12 cellular contexts compared by ENCODE assay signal in genomic region chr7:6250364-6250833, GRCh38. TPM values are rescaled to one million over a fixed set of nuclear protein-coding genes. Genes with fewer than 3 reads are reported as not detected.
DNase-seq lines count a peak whose midpoint lies in the region; ATAC-seq and TF ChIP-seq lines count a peak whose summit lies in the region.
"Had no signal": no experiment of that assay in that cellular context is flagged by ENCODE, and none has a peak within 500 bp of the region (broad histone marks: within the 10 kb centered on the region; RNA-seq: fewer than 3 reads in every experiment).

No MANE protein-coding gene starts in this region.

- no peaks in the 10 kb centered on the region for H3K9me3 Mint-ChIP-seq in activated naive CD4-positive, alpha-beta T cell treated with anti-CD3 and anti-CD28 coated beads, Interleukin-2, amount 50 U/mL, for 72 hours
- H3K9me3 Mint-ChIP-seq in activated naive CD4-positive, alpha-beta T cell treated with anti-CD3 and anti-CD28 coated beads, Interleukin-2, amount 10 ng/mL, durations not matched to agents 7 days and 5 days = no peaks in the 10 kb centered on the region
- no peaks in the 10 kb centered on the region for H3K9me3 Mint-ChIP-seq in activated T-cell treated with anti-CD3 and anti-CD28 coated beads, Interleukin-2, amount 50 U/mL, for 72 hours
- no peaks in the 10 kb centered on the region for H3K9me3 Mint-ChIP-seq in endothelial cell (ENCODE audit: unreplicated experiment)
- H3K9me3 Mint-ChIP-seq: memory B cell had no signal

- CTCF ChIA-PET in activated naive CD4-positive, alpha-beta T cell treated with anti-CD3 and anti-CD28 coated beads, Interleukin-2, amount 10 ng/mL, durations not matched to agents 7 days and 5 days (lab: Charles Lee) = no interaction called here

- H3K27ac Mint-ChIP-seq in activated naive CD4-positive, alpha-beta T cell treated with anti-CD3 and anti-CD28 coated beads, Interleukin-2, amount 50 U/mL, for 72 hours = no peak overlapping the region
- no peak overlapping the region for H3K27ac Mint-ChIP-seq in activated naive CD4-positive, alpha-beta T cell treated with anti-CD3 and anti-CD28 coated beads, Interleukin-2, amount 10 ng/mL, durations not matched to agents 7 days and 5 days
- peak overlapping the region; percentile 3 for H3K27ac Mint-ChIP-seq in activated T-cell treated with anti-CD3 and anti-CD28 coated beads, Interleukin-2, amount 50 U/mL, for 72 hours
- no peak overlapping the region for H3K27ac Mint-ChIP-seq in endothelial cell (ENCODE audit: unreplicated experiment)
- H3K27ac Mint-ChIP-seq: B cell, memory B cell had no signal

- TF ChIP-seq CTCF in endothelial cell (IDR thresholded peaks at IDR 0.05; ENCODE audit: unreplicated experiment) = no peak

- in situ Hi-C loops in ACHN (cut with HindIII; ENCODE audit: low pct_ligation_motif_present, low pct_unique_long_range_greater_than_20kb, low sequenced_read_pairs) = no loop called here

- H3K27me3 Mint-ChIP-seq in activated naive CD4-positive, alpha-beta T cell treated with anti-CD3 and anti-CD28 coated beads, Interleukin-2, amount 10 ng/mL, durations not matched to agents 7 days and 5 days = peaks cover 34% of the 10 kb centered on the region
- peaks cover 70% of the 10 kb centered on the region for H3K27me3 Mint-ChIP-seq in activated T-cell treated with anti-CD3 and anti-CD28 coated beads, Interleukin-2, amount 50 U/mL, for 72 hours (ENCODE audit: low read depth)
- H3K27me3 Mint-ChIP-seq in endothelial cell (ENCODE audit: unreplicated experiment) = peaks cover 1% of the 10 kb centered on the region

- no peaks in the 10 kb centered on the region for H3K4me1 Mint-ChIP-seq in activated naive CD4-positive, alpha-beta T cell treated with anti-CD3 and anti-CD28 coated beads, Interleukin-2, amount 10 ng/mL, durations not matched to agents 7 days and 5 days
- H3K4me1 Mint-ChIP-seq in activated T-cell treated with anti-CD3 and anti-CD28 coated beads, Interleukin-2, amount 50 U/mL, for 72 hours (ENCODE audit: low read depth) = peaks cover 36% of the 10 kb centered on the region
- H3K4me1 Mint-ChIP-seq in endothelial cell (ENCODE audit: unreplicated experiment) = peaks cover 17% of the 10 kb centered on the region
- H3K4me1 Mint-ChIP-seq: memory B cell had no signal

- DNase-seq in activated naive CD4-positive, alpha-beta T cell treated with anti-CD3 and anti-CD28 coated beads, Interleukin-2, amount 50 U/mL, for 72 hours (ENCODE audit: low spot score in 2 of 2) = peak in 1 of 2 donors; percentile 24
- DNase-seq in activated naive CD4-positive, alpha-beta T cell treated with anti-CD3 and anti-CD28 coated beads, Interleukin-2, amount 10 ng/mL, durations not matched to agents 7 days and 5 days = no peak
- DNase-seq in activated T-cell treated with anti-CD3 and anti-CD28 coated beads, Interleukin-2, amount 50 U/mL, for 72 hours = peak; percentile 58 to 64
- DNase-seq in stimulated activated CD8-positive, alpha-beta memory T cell treated with anti-CD3 and anti-CD28 coated beads, Interleukin-4, amount 100 ng/mL, for 48 hours = peak; percentile 44
- DNase-seq in endothelial cell (ENCODE audit: low spot score) (no peak), HuH-7.5 (ENCODE audit: low spot score) (no peak), ACHN (no peak)
- DNase-seq: erythroblast, SJCRH30 had no signal

- H3K4me3 Mint-ChIP-seq in activated naive CD4-positive, alpha-beta T cell treated with anti-CD3 and anti-CD28 coated beads, Interleukin-2, amount 10 ng/mL, durations not matched to agents 7 days and 5 days = no peak overlapping the region
- H3K4me3 Mint-ChIP-seq in activated T-cell treated with anti-CD3 and anti-CD28 coated beads, Interleukin-2, amount 50 U/mL, for 72 hours = peak overlapping the region in 1 of 2 donors; percentile 0
- H3K4me3 Mint-ChIP-seq in endothelial cell (ENCODE audit: unreplicated experiment) = no peak overlapping the region
- H3K4me3 Mint-ChIP-seq: B cell, memory B cell had no signal

- ATAC-seq in activated naive CD4-positive, alpha-beta T cell treated with anti-CD3 and anti-CD28 coated beads, Interleukin-2, amount 50 U/mL, for 72 hours = peak; percentile 92 to 95
- peak; percentile 71 for ATAC-seq in HG02571 (IDR thresholded peaks at IDR 0.05; ENCODE audit: unreplicated experiment)
- peak; percentile 94 for ATAC-seq in activated T-cell treated with anti-CD3 and anti-CD28 coated beads, Interleukin-2, amount 50 U/mL, for 72 hours (replicated peaks in 1 of 2)

- H3K36me3 Mint-ChIP-seq in activated naive CD4-positive, alpha-beta T cell treated with anti-CD3 and anti-CD28 coated beads, Interleukin-2, amount 50 U/mL, for 72 hours = no peaks in the 10 kb centered on the region
- H3K36me3 Mint-ChIP-seq in activated naive CD4-positive, alpha-beta T cell treated with anti-CD3 and anti-CD28 coated beads, Interleukin-2, amount 10 ng/mL, durations not matched to agents 7 days and 5 days = no peaks in the 10 kb centered on the region
- H3K36me3 Mint-ChIP-seq in activated T-cell treated with anti-CD3 and anti-CD28 coated beads, Interleukin-2, amount 50 U/mL, for 72 hours (ENCODE audit: insufficient read depth in 2 of 2) = no peaks in the 10 kb centered on the region
- H3K36me3 Mint-ChIP-seq in endothelial cell (ENCODE audit: low read depth, unreplicated experiment) = no peaks in the 10 kb centered on the region
- H3K36me3 Mint-ChIP-seq: memory B cell had no signal

RNA-seq across cellular contexts. Expression of gene CYTH3, which starts 22.0 kb away (rescaled TPM):
- total RNA-seq in activated naive CD4-positive, alpha-beta T cell treated with anti-CD3 and anti-CD28 coated beads, Interleukin-2, amount 50 U/mL, for 72 hours = 1 to 10 TPM; 1.2 to 2.4 TPM
- 1 to 10 TPM; 1.4 to 2.0 TPM for total RNA-seq in activated T-cell treated with anti-CD3 and anti-CD28 coated beads, Interleukin-2, amount 50 U/mL, for 72 hours
- 24.3 TPM for total RNA-seq in endothelial cell (ENCODE audit: unreplicated experiment)

Comparison
In these comparisons a context has a peak if more than half of its experiments do, and no peak if none do; other contexts are left out.
1. DNase-seq: peak in activated T-cell treated with anti-CD3 and anti-CD28 coated beads, Interleukin-2, amount 50 U/mL, for 72 hours (2 of 2) and stimulated activated CD8-positive, alpha-beta memory T cell treated with anti-CD3 and anti-CD28 coated beads, Interleukin-4, amount 100 ng/mL, for 48 hours (single experiment); none in activated naive CD4-positive, alpha-beta T cell treated with anti-CD3 and anti-CD28 coated beads, Interleukin-2, amount 10 ng/mL, durations not matched to agents 7 days and 5 days (single experiment), endothelial cell (single experiment), HuH-7.5 (single experiment) and ACHN (single experiment).
2. Peak in every context shown above with its lines, with median percentiles within 50 percentile points of each other: ATAC-seq.